Comparison of ENCODE assay signal across 8 cellular contexts in the genomic region with DNA sequence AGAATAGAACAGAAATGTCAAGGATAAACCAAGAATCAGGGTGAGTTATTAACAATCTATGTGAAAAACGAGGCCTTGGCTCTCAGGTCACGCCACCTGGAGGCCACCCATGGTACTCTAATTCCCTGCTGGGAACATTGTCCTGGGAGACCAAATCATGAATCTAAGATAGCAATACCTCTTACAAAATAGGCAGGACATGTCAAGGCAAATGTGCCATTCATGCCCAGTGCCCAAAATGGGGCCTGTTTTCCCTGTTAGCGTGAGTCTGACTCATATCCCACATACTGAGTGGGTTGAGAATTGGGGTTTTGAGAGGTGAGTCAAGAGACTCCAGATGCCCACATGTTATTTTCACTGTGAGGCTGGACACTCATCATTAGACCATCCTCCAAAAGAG.
DNase-seq lines count a peak whose midpoint lies in the region; ATAC-seq and TF ChIP-seq lines count a peak whose summit lies in the region.

No MANE protein-coding gene starts in this region.

- no peaks in the 10 kb centered on the region for H3K27me3 Mint-ChIP-seq in activated T-cell treated with anti-CD3 and anti-CD28 coated beads, Interleukin-2, amount 50 U/mL, for 24 hours
- peaks cover 4% of the 10 kb centered on the region for H3K27me3 Mint-ChIP-seq in mesothelial cell of epicardium (ENCODE audit: low read depth)

- H3K4me1 Mint-ChIP-seq in activated T-cell treated with anti-CD3 and anti-CD28 coated beads, Interleukin-2, amount 50 U/mL, for 24 hours (ENCODE audit: low read depth) = peaks cover 6% of the 10 kb centered on the region
- H3K4me1 Mint-ChIP-seq in mesothelial cell of epicardium = no peaks in the 10 kb centered on the region

- TF ChIP-seq CTCF in choroid plexus epithelial cell (conservative IDR thresholded peaks at IDR 0.05; ENCODE audit: low read depth, low read length) (peak; percentile 80), mesothelial cell of epicardium (IDR thresholded peaks at IDR 0.05; ENCODE audit: unreplicated experiment) (peak; percentile 70)

- peaks cover 17% of the 10 kb centered on the region for H3K9me3 Mint-ChIP-seq in activated T-cell treated with anti-CD3 and anti-CD28 coated beads, Interleukin-2, amount 50 U/mL, for 24 hours
- peaks cover 12% of the 10 kb centered on the region for H3K9me3 Mint-ChIP-seq in mesothelial cell of epicardium

- no peaks in the 10 kb centered on the region for H3K36me3 Mint-ChIP-seq in activated T-cell treated with anti-CD3 and anti-CD28 coated beads, Interleukin-2, amount 50 U/mL, for 24 hours (ENCODE audit: low read depth)
- H3K36me3 Mint-ChIP-seq in mesothelial cell of epicardium = peaks cover 2% of the 10 kb centered on the region

- no peak overlapping the region for H3K4me3 Mint-ChIP-seq in activated T-cell treated with anti-CD3 and anti-CD28 coated beads, Interleukin-2, amount 50 U/mL, for 24 hours
- no peak overlapping the region for H3K4me3 Mint-ChIP-seq in mesothelial cell of epicardium

- DNase-seq in activated T-cell treated with anti-CD3 and anti-CD28 coated beads for 48 hours (ENCODE audit: low read depth) = peak; percentile 1
- no peak for DNase-seq in activated T-cell treated with anti-CD3 and anti-CD28 coated beads, Interleukin-2, amount 50 U/mL, for 24 hours
- DNase-seq in HCEC 1CT = peak; percentile 93
- peak; percentile 41 for DNase-seq in NCI-H69 (lab: John Stamatoyannopoulos, UW)
- peak; percentile 57 for DNase-seq in choroid plexus epithelial cell (ENCODE audit: low read depth)
- DNase-seq in mesothelial cell of epicardium (ENCODE audit: low spot score in 2 of 2, unreplicated experiment in 2 of 2) = no peak
- DNase-seq in NCI-H2029 (lab: John Stamatoyannopoulos, UW) = no peak

- ATAC-seq in HG03097 (IDR thresholded peaks at IDR 0.05; ENCODE audit: low FRiP score, unreplicated experiment) = no peak

- H3K4me3 ChIP-seq in choroid plexus epithelial cell (ENCODE audit: low read depth, low read length) = no peak overlapping the region

- H3K27ac Mint-ChIP-seq in activated T-cell treated with anti-CD3 and anti-CD28 coated beads, Interleukin-2, amount 50 U/mL, for 24 hours = no peak overlapping the region
- no peak overlapping the region for H3K27ac Mint-ChIP-seq in mesothelial cell of epicardium

Comparison
In these comparisons a context has a peak if more than half of its experiments do, and no peak if none do; other contexts are left out.
1. DNase-seq: peak in activated T-cell treated with anti-CD3 and anti-CD28 coated beads for 48 hours (single experiment), HCEC 1CT (single experiment), NCI-H69 (single experiment) and choroid plexus epithelial cell (single experiment); none in activated T-cell treated with anti-CD3 and anti-CD28 coated beads, Interleukin-2, amount 50 U/mL, for 24 hours (single experiment), mesothelial cell of epicardium (0 of 2) and NCI-H2029 (single experiment).